In the genomic region with DNA sequence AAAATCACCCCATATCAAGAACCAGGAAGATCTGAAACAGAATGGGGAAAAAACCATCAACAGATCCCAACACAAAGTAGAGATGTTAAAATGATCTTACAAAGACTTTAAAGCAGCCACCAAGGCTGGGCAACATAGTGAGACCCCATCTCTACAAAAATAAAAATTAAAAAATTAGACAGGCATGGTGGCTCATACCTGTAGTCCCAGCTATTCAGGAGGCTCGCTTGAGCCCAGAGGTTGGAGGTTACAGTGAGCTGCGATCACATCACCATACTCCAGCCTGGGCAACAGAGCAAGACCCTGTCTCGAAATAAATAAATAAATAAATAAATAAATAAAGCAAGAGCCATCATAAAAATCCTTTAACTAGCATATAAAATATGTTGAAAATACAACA, we compare ENCODE assay signal across 25 cellular contexts. TPM values are rescaled to one million over a fixed set of nuclear protein-coding genes. Genes with fewer than 3 reads are reported as not detected.
DNase-seq lines count a peak whose midpoint lies in the region; ATAC-seq, FAIRE-seq and TF ChIP-seq lines count a peak whose summit lies in the region.
"Had no signal": no experiment of that assay in that cellular context is flagged by ENCODE, and none has a peak within 500 bp of the region (broad histone marks: within the 10 kb centered on the region; RNA-seq: fewer than 3 reads in every experiment).

No MANE protein-coding gene starts in this region.

- TF ChIP-seq RAD21 in HepG2 (CRISPR knock-in tag; IDR thresholded peaks at IDR 0.05): no peak

- H3K27me3 ChIP-seq in HepG2 (ENCODE audit: control insufficient read depth in 1 of 2, insufficient read depth in 2 of 2, low read length in 2 of 2) (no peaks in the 10 kb centered on the region), right lobe of liver (no peaks in the 10 kb centered on the region)
- H3K27me3 ChIP-seq: BE2C, BLaER1 had no signal

- peaks cover 61% of the 10 kb centered on the region for H3K4me1 Mint-ChIP-seq in WTC11
- H3K4me1 Mint-ChIP-seq in dendritic cell treated with granulocyte-macrophage colony-stimulating factor and Interleukin-4, amounts not matched to agents 40 ng/mL and 50 ng/mL, for 4 days (ENCODE audit: low read depth): peaks cover 37% of the 10 kb centered on the region

- 100% methylated on average over 3 of the region's 3 CpGs for WGBS in HepG2 (ENCODE audit: low lambda C conversion rate)
- 90% methylated on average over 3 of the region's 3 CpGs for WGBS in right lobe of liver (ENCODE audit: insufficient coverage, low coverage, low lambda C conversion rate, missing lambda C conversion rate)

- intact Hi-C loops in HepG2 (cut with micrococcal nuclease; ENCODE audit: unreplicated experiment) (no loop called here), right lobe of liver (cut with DNase I) (no loop called here)
- intact Hi-C loops in dendritic cell treated with granulocyte-macrophage colony-stimulating factor and Interleukin-4, amounts not matched to agents 40 ng/mL and 50 ng/mL, for 4 days (cut with micrococcal nuclease): no loop called here

- H3K27me3 Mint-ChIP-seq in WTC11 (ENCODE audit: low read depth): no peaks in the 10 kb centered on the region
- H3K27me3 Mint-ChIP-seq in dendritic cell treated with granulocyte-macrophage colony-stimulating factor and Interleukin-4, amounts not matched to agents 40 ng/mL and 50 ng/mL, for 4 days: no peaks in the 10 kb centered on the region
- H3K27me3 Mint-ChIP-seq: CD4-positive, alpha-beta memory T cell; CD4-positive, CD25-positive, alpha-beta regulatory T cell; CD8-positive, alpha-beta memory T cell had no signal

- H3K4me1 ChIP-seq in HepG2 (ENCODE audit: insufficient read depth, low read length) (peaks cover 7% of the 10 kb centered on the region; the same call in 1 of the 2 replicates), right lobe of liver (no peaks in the 10 kb centered on the region)
- H3K4me1 ChIP-seq: BE2C, BLaER1 had no signal

- DNase-seq in HepG2 (ENCODE audit: low spot score): no peak
- DNase-seq in right lobe of liver: no peak
- no peak for DNase-seq in WTC11 (ENCODE audit: low spot score)
- DNase-seq in GM12892 (ENCODE audit: insufficient read length): no peak
- no peak for DNase-seq in NCI-H510A (lab: John Stamatoyannopoulos, UW)
- DNase-seq: 8988T; ACHN; BE2C; C1 segment of cervical spinal cord; CD4-positive, alpha-beta memory T cell; CD4-positive, CD25-positive, alpha-beta regulatory T cell; CD8-positive, alpha-beta memory T cell; COR-L47; DMS 273 treated with DMSO at 0.1 percent for 48 hours; DMS153; DMS53; DMS79; DND-41; EL; GDM1 had no signal

- TF ChIP-seq POLR2A in HepG2 (IDR thresholded peaks at IDR 0.05; ENCODE audit: insufficient read depth in 1 of 2, low read depth in 2 of 2, low read length in 2 of 2) (no peak), right lobe of liver (IDR thresholded peaks at IDR 0.05) (no peak), GM12892 (IDR thresholded peaks at IDR 0.05; ENCODE audit: low read depth, low read length) (no peak)

- H3K79me2 ChIP-seq in HepG2 (ENCODE audit: insufficient read depth, low read length): peaks cover 96% of the 10 kb centered on the region

- H3K9me3 Mint-ChIP-seq in WTC11: peaks cover 12% of the 10 kb centered on the region
- H3K9me3 Mint-ChIP-seq in dendritic cell treated with granulocyte-macrophage colony-stimulating factor and Interleukin-4, amounts not matched to agents 40 ng/mL and 50 ng/mL, for 4 days: peaks cover 14% of the 10 kb centered on the region

- H3K4me3 Mint-ChIP-seq in WTC11: no peak overlapping the region
- H3K4me3 Mint-ChIP-seq in dendritic cell treated with granulocyte-macrophage colony-stimulating factor and Interleukin-4, amounts not matched to agents 40 ng/mL and 50 ng/mL, for 4 days: no peak overlapping the region
- H3K4me3 Mint-ChIP-seq: CD14-positive monocyte had no signal

- TF ChIP-seq EP300 in HepG2 (IDR thresholded peaks at IDR 0.05; ENCODE audit: low read depth in 2 of 2, low read length in 2 of 2) (no peak), HepG2 (CRISPR knock-in tag; IDR thresholded peaks at IDR 0.05; ENCODE audit: borderline replicate concordance) (no peak)

- peaks cover 39% of the 10 kb centered on the region for H4K20me1 ChIP-seq in HepG2 (ENCODE audit: insufficient read depth, low read length)

- no TSS peak for BruUV-seq in HepG2 (replicated peaks; lab: Mats Ljungman, UMichigan)

- no peak overlapping the region for H3K27ac ChIP-seq in HepG2 (ENCODE audit: extremely low read length, insufficient read depth, low read length)
- H3K27ac ChIP-seq in right lobe of liver: no peak overlapping the region
- H3K27ac ChIP-seq: BLaER1 had no signal

- H3K27ac Mint-ChIP-seq in WTC11: peak overlapping the region; percentile 64; the same call in 1 of the 2 replicates
- H3K27ac Mint-ChIP-seq in dendritic cell treated with granulocyte-macrophage colony-stimulating factor and Interleukin-4, amounts not matched to agents 40 ng/mL and 50 ng/mL, for 4 days: peak overlapping the region; percentile 3

- H3K36me3 Mint-ChIP-seq in WTC11: peaks cover 11% of the 10 kb centered on the region
- H3K36me3 Mint-ChIP-seq in dendritic cell treated with granulocyte-macrophage colony-stimulating factor and Interleukin-4, amounts not matched to agents 40 ng/mL and 50 ng/mL, for 4 days (ENCODE audit: low read depth): peaks cover 13% of the 10 kb centered on the region

- FAIRE-seq in HepG2 (lab: Jason Lieb, UNC) (no peak), GM12892 (lab: Jason Lieb, UNC) (no peak)
- FAIRE-seq: A204.1, GM12878 had no signal

- no peak overlapping the region for H3K4me2 ChIP-seq in HepG2 (ENCODE audit: low read depth, low read length)
- H3K4me2 ChIP-seq: BLaER1 had no signal

- POLR2A ChIA-PET in HepG2 (lab: Yijun Ruan, JAX) (no interaction called here), WTC11 (lab: Charles Lee) (no interaction called here)

- ATAC-seq in HepG2 (no peak), right lobe of liver (no peak), WTC11 (no peak)

- CTCF ChIA-PET in HepG2 (lab: Yijun Ruan, JAX; ENCODE audit: low intra/inter-chr PET ratio, low total read pairs) (no interaction called here), WTC11 (lab: Charles Lee) (no interaction called here)

- H3K36me3 ChIP-seq in HepG2 (replicated peaks in 1 of 2; ENCODE audit: control insufficient read depth in 1 of 2, insufficient read depth in 2 of 2, low read length in 2 of 2) (no peaks in the 10 kb centered on the region), right lobe of liver (no peaks in the 10 kb centered on the region)
- H3K36me3 ChIP-seq: BE2C had no signal

- no peak for TF ChIP-seq CTCF in HepG2 (CRISPR knock-in tag; IDR thresholded peaks at IDR 0.05)
- no peak for TF ChIP-seq CTCF in right lobe of liver (IDR thresholded peaks at IDR 0.05)
- no peak for TF ChIP-seq CTCF in WTC11 (IDR thresholded peaks at IDR 0.05)

- H3K4me3 ChIP-seq in HepG2 (replicated peaks in 1 of 3; ENCODE audit: insufficient read depth in 1 of 3, low read depth in 2 of 3, low read length in 3 of 3) (no peak overlapping the region), right lobe of liver (no peak overlapping the region)
- H3K4me3 ChIP-seq: BLaER1, GM12878 had no signal

- no peak overlapping the region for H3K9ac ChIP-seq in HepG2 (ENCODE audit: insufficient read depth, low read depth, low read length)
- H3K9ac ChIP-seq: BLaER1 had no signal

- in situ Hi-C loops in HepG2 (cut with HindIII; ENCODE audit: extremely low pct_ligation_motif_present, low pct_unique_long_range_greater_than_20kb): no loop called here

- H2AFZ ChIP-seq in HepG2 (ENCODE audit: low read length): no peak overlapping the region

- H3K9me3 ChIP-seq in HepG2 (ENCODE audit: low read length) (no peaks in the 10 kb centered on the region; the same call in 1 of the 2 replicates), right lobe of liver (no peaks in the 10 kb centered on the region)
- H3K9me3 ChIP-seq: BE2C had no signal

TF ChIP-seq in HepG2, 621 proteins besides CTCF, POLR2A, EP300 and RAD21:
- no peak for TF ChIP-seq MXD4 (CRISPR knock-in tag; IDR thresholded peaks at IDR 0.05)
- TF ChIP-seq ZNF121 (CRISPR knock-in tag; IDR thresholded peaks at IDR 0.05): peak; percentile 77
TF ChIP-seq in HepG2: peak in this region for 1.

TF ChIP-seq in WTC11, 78 proteins besides CTCF, POLR2A, EP300 and RAD21 (continues in another document):
- no peak for TF ChIP-seq JUN (CRISPR knock-in tag; IDR thresholded peaks at IDR 0.05)

RNA-seq across cellular contexts. Expression of a gene that starts 20.5 kb away (rescaled TPM):
- 78.2 and 105 TPM in 2 replicates for total RNA-seq in HepG2 (2016; rRNA removed; fragmentation: Illumina TruSeq; extraction: Trizol)
- 45.6 and 46.6 TPM in 2 replicates for total RNA-seq in HepG2 (2016; cell fraction: cytosol; rRNA removed; fragmentation: Illumina TruSeq; extraction: Trizol; ENCODE audit: low read depth)
- 79.2 and 105 TPM in 2 replicates for total RNA-seq in HepG2 (2016; cell fraction: insoluble cytoplasmic fraction; rRNA removed; fragmentation: Illumina TruSeq; extraction: Trizol)
- 54.0 and 61.2 TPM in 2 replicates for total RNA-seq in HepG2 (2016; cell fraction: membrane; rRNA removed; fragmentation: Illumina TruSeq; extraction: Trizol)
- 85.2 and 97.0 TPM in 2 replicates for total RNA-seq in HepG2 (2016; cell fraction: nucleus; rRNA removed; fragmentation: Illumina TruSeq; extraction: Trizol)
- polyA plus RNA-seq in HepG2 (2011; rRNA removed): 36.4 and 42.5 TPM in 2 replicates
- polyA plus RNA-seq in HepG2 (2011; cell fraction: cytosol; rRNA removed): 15.8 and 21.7 TPM in 2 replicates
- polyA plus RNA-seq in HepG2 (2011; cell fraction: nucleus; rRNA removed): 49.0 and 60.6 TPM in 2 replicates
- polyA plus RNA-seq in HepG2 (2012): 49.2 and 49.7 TPM in 2 replicates
- 8.8 and 9.0 TPM in 2 replicates for polyA plus RNA-seq in HepG2 (2016; cell fraction: cytosol; fragmentation: Illumina TruSeq; extraction: Trizol; ENCODE audit: low read depth)
- polyA plus RNA-seq in HepG2 (2016; cell fraction: insoluble cytoplasmic fraction; fragmentation: Illumina TruSeq; extraction: Trizol; ENCODE audit: low read depth): 67.3 and 70.4 TPM in 2 replicates
- 25.6 and 26.2 TPM in 2 replicates for polyA plus RNA-seq in HepG2 (2016; cell fraction: membrane; fragmentation: Illumina TruSeq; extraction: Trizol; ENCODE audit: low read depth)
- 67.7 and 71.1 TPM in 2 replicates for polyA plus RNA-seq in HepG2 (2016; cell fraction: nucleus; fragmentation: Illumina TruSeq; extraction: Trizol; ENCODE audit: insufficient read depth, low read depth)
- 39.8 and 42.7 TPM in 2 replicates for polyA minus RNA-seq in HepG2 (2011; rRNA and poly(A)+ RNA removed; ENCODE audit: low replicate concordance)
- 40.6 and 41.2 TPM in 2 replicates for polyA minus RNA-seq in HepG2 (2011; cell fraction: cytosol; rRNA and poly(A)+ RNA removed)
- polyA minus RNA-seq in HepG2 (2011; cell fraction: nucleus; rRNA and poly(A)+ RNA removed): 151 and 160 TPM in 2 replicates
- total RNA-seq in right lobe of liver: 10 to 100 TPM; 14.4 to 28.6 (median 20.9) TPM
- 104 to 115 TPM (median 107 TPM) in 3 replicates for total RNA-seq in WTC11 (2021)
- polyA plus RNA-seq in GM12892 (2012; ENCODE audit: missing spikeins): 31.2 TPM
